18 cellular contexts compared by ENCODE assay signal in the genomic region with DNA sequence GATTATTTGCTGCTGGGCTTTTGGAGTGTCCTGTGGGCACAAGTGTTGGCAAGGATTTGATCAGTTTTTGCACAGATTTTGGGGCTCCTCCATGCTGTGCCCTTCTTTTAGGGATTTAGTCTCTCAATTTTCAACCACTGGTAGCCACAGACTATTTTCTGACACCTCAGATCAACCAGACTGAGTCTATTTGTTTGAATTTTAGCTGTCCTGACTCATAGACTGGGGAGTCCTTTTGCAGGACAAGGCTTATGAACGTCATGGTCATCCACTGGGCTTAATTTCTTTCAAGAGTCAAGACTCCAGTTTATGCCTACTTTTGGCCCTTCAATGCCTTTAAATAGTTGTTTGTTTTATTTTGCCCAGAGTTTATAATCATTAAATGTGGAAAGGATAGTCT. TPM values are rescaled to one million over a fixed set of nuclear protein-coding genes. Genes with fewer than 3 reads are reported as not detected.
DNase-seq lines count a peak whose midpoint lies in the region; ATAC-seq, FAIRE-seq and TF ChIP-seq lines count a peak whose summit lies in the region.
"Had no signal": no experiment of that assay in that cellular context is flagged by ENCODE, and none has a peak within 500 bp of the region (broad histone marks: within the 10 kb centered on the region; RNA-seq: fewer than 3 reads in every experiment).

No MANE protein-coding gene starts in this region.

- H3K4me3 ChIP-seq in CD4-positive, CD25-positive, alpha-beta regulatory T cell (ENCODE audit: low read depth, low read length), result peak overlapping the region; percentile 80
- H3K4me3 ChIP-seq in OCI-LY3 (ENCODE audit: low read length) (peak overlapping the region; percentile 68), left ventricle myocardium inferior (no peak overlapping the region)

- intact Hi-C loops in left ventricle myocardium inferior (cut with micrococcal nuclease), result no loop called here

- peak overlapping the region; percentile 93 for H3K4me2 ChIP-seq in OCI-LY3 (ENCODE audit: low read length)

- peak overlapping the region; percentile 72 for H3K9ac ChIP-seq in OCI-LY3 (ENCODE audit: low read length)

- no peaks in the 10 kb centered on the region for H3K27me3 Mint-ChIP-seq in CD4-positive, CD25-positive, alpha-beta regulatory T cell
- no peaks in the 10 kb centered on the region for H3K27me3 Mint-ChIP-seq in activated T-cell treated with anti-CD3 and anti-CD28 coated beads, Interleukin-2, amount 50 U/mL, for 4 hours (ENCODE audit: low read depth)
- H3K27me3 Mint-ChIP-seq: B cell; CD4-positive, alpha-beta memory T cell had no signal

- H3K27ac Mint-ChIP-seq in CD4-positive, CD25-positive, alpha-beta regulatory T cell, result peak overlapping the region in 1 of 3 donors; percentile 53
- H3K27ac Mint-ChIP-seq: B cell had no signal

- H2AFZ ChIP-seq in OCI-LY3 (ENCODE audit: low read depth, low read length), result no peak overlapping the region

- no peak for TF ChIP-seq CTCF in OCI-LY3 (IDR thresholded peaks at IDR 0.05; ENCODE audit: low read depth, low read length)
- no peak for TF ChIP-seq CTCF in foreskin keratinocyte (conservative IDR thresholded peaks at IDR 0.05)
- TF ChIP-seq CTCF in left ventricle myocardium inferior (IDR thresholded peaks at IDR 0.05; ENCODE audit: borderline replicate concordance), result no peak

- H3K27me3 ChIP-seq in CD4-positive, CD25-positive, alpha-beta regulatory T cell (ENCODE audit: control insufficient read depth, insufficient read depth, low read length), result no peaks in the 10 kb centered on the region
- H3K27me3 ChIP-seq in OCI-LY3 (ENCODE audit: low read depth, low read length) (no peaks in the 10 kb centered on the region), foreskin keratinocyte (no peaks in the 10 kb centered on the region), left ventricle myocardium inferior (ENCODE audit: low read depth) (no peaks in the 10 kb centered on the region)

- H3K27ac ChIP-seq in CD4-positive, CD25-positive, alpha-beta regulatory T cell (ENCODE audit: insufficient read depth, low read length, poor library complexity, severe bottlenecking), result no peak overlapping the region
- peak overlapping the region; percentile 94 for H3K27ac ChIP-seq in OCI-LY3 (ENCODE audit: low read length)
- H3K27ac ChIP-seq in foreskin keratinocyte, result peak overlapping the region; percentile 79
- H3K27ac ChIP-seq in left ventricle myocardium inferior (replicated peaks), result no peak overlapping the region

- peak; percentile 26 for FAIRE-seq in GM18507 (lab: Jason Lieb, UNC)
- FAIRE-seq: H1 had no signal

- peaks cover 26% of the 10 kb centered on the region for H3K4me1 ChIP-seq in CD4-positive, CD25-positive, alpha-beta regulatory T cell (ENCODE audit: control insufficient read depth, insufficient read depth, low read length, poor library complexity, severe bottlenecking)
- H3K4me1 ChIP-seq in OCI-LY3 (ENCODE audit: low read length) (peaks cover 37% of the 10 kb centered on the region), foreskin keratinocyte (peaks cover 13% of the 10 kb centered on the region), left ventricle myocardium inferior (peaks cover 6% of the 10 kb centered on the region)

- H3K79me2 ChIP-seq in OCI-LY3 (ENCODE audit: low read length), result peaks cover 10% of the 10 kb centered on the region

- ATAC-seq in CD4-positive, CD25-positive, alpha-beta regulatory T cell (ENCODE audit: low read depth in 2 of 2), result no peak
- ATAC-seq in foreskin keratinocyte (no peak), HG03520 (IDR thresholded peaks at IDR 0.05; ENCODE audit: unreplicated experiment) (no peak)
- ATAC-seq in activated T-cell treated with anti-CD3 and anti-CD28 coated beads, Interleukin-2, amount 50 U/mL, for 4 hours, result no peak

- H3K9me3 Mint-ChIP-seq in CD4-positive, CD25-positive, alpha-beta regulatory T cell, result no peaks in the 10 kb centered on the region
- H3K9me3 Mint-ChIP-seq in activated T-cell treated with anti-CD3 and anti-CD28 coated beads, Interleukin-2, amount 50 U/mL, for 4 hours, result no peaks in the 10 kb centered on the region
- H3K9me3 Mint-ChIP-seq: CD4-positive, alpha-beta memory T cell; HFFc6 had no signal

- no peaks in the 10 kb centered on the region for H4K20me1 ChIP-seq in OCI-LY3 (ENCODE audit: insufficient read depth, low read length)

- H3K36me3 ChIP-seq in CD4-positive, CD25-positive, alpha-beta regulatory T cell (ENCODE audit: control insufficient read depth, insufficient read depth, low read length), result peaks cover 3% of the 10 kb centered on the region
- no peaks in the 10 kb centered on the region for H3K36me3 ChIP-seq in OCI-LY3 (replicated peaks; ENCODE audit: low read depth, low read length)
- H3K36me3 ChIP-seq in left ventricle myocardium inferior, result no peaks in the 10 kb centered on the region

- H3K36me3 Mint-ChIP-seq in CD4-positive, CD25-positive, alpha-beta regulatory T cell, result peaks cover 11% of the 10 kb centered on the region
- H3K36me3 Mint-ChIP-seq in activated T-cell treated with anti-CD3 and anti-CD28 coated beads, Interleukin-2, amount 50 U/mL, for 4 hours (ENCODE audit: insufficient read depth), result peaks cover 8% of the 10 kb centered on the region

- peaks cover 0 to 13% (median 5%) of the 10 kb centered on the region in 4 donors for H3K4me1 Mint-ChIP-seq in CD4-positive, CD25-positive, alpha-beta regulatory T cell
- peaks cover 15% of the 10 kb centered on the region for H3K4me1 Mint-ChIP-seq in activated T-cell treated with anti-CD3 and anti-CD28 coated beads, Interleukin-2, amount 50 U/mL, for 4 hours (ENCODE audit: low read depth)

- DNase-seq in CD4-positive, CD25-positive, alpha-beta regulatory T cell, result no peak
- DNase-seq in GM18507 (ENCODE audit: extremely low spot score, insufficient read length, low read depth) (no peak), foreskin keratinocyte (no peak), NOMO-1 treated with dmso at 0.1 percent for 144 hours (lab: John Stamatoyannopoulos, UW; ENCODE audit: unreplicated experiment) (no peak), left ventricle myocardium inferior (no peak)
- no peak for DNase-seq in activated T-cell treated with anti-CD3 and anti-CD28 coated beads, Interleukin-2, amount 50 U/mL, for 4 hours
- DNase-seq: Calu3; CD4-positive, alpha-beta memory T cell; DMS79; HFFc6; NCI-H1436 treated with DMSO at 0.1 percent for 48 hours; NCI-H2029 treated with DMSO at 0.1 percent for 48 hours; NCI-H774; Right ventricle myocardium superior had no signal

- H3K9me3 ChIP-seq in CD4-positive, CD25-positive, alpha-beta regulatory T cell (ENCODE audit: control insufficient read depth in 2 of 2, low read length in 2 of 2), result no peaks in the 10 kb centered on the region
- H3K9me3 ChIP-seq in OCI-LY3 (ENCODE audit: insufficient read depth, low read length), result no peaks in the 10 kb centered on the region
- H3K9me3 ChIP-seq in left ventricle myocardium inferior (replicated peaks), result no peaks in the 10 kb centered on the region

- H3K4me3 Mint-ChIP-seq in CD4-positive, CD25-positive, alpha-beta regulatory T cell, result no peak overlapping the region
- H3K4me3 Mint-ChIP-seq in activated T-cell treated with anti-CD3 and anti-CD28 coated beads, Interleukin-2, amount 50 U/mL, for 4 hours, result no peak overlapping the region
- H3K4me3 Mint-ChIP-seq: B cell, HFFc6 had no signal

RNA-seq across cellular contexts. Expression of gene BCKDHB, which starts 59.3 kb away (rescaled TPM):
- total RNA-seq in CD4-positive, CD25-positive, alpha-beta regulatory T cell, result 15.2 TPM
- 10 to 100 TPM; 17.4 to 28.7 (median 25.5) TPM for polyA plus RNA-seq in CD4-positive, CD25-positive, alpha-beta regulatory T cell
- total RNA-seq in foreskin keratinocyte (8.0 and 9.1 TPM in 2 replicates), left ventricle myocardium inferior (37.2 TPM)
- 5.6 and 5.7 TPM in 2 replicates for polyA plus RNA-seq in foreskin keratinocyte
- 1 to 10 TPM; 7.0 to 9.3 (median 8.0) TPM for total RNA-seq in activated T-cell treated with anti-CD3 and anti-CD28 coated beads, Interleukin-2, amount 50 U/mL, for 4 hours

Comparison
In these comparisons a context has a peak if more than half of its experiments do, and no peak if none do; other contexts are left out.
1. H3K27ac ChIP-seq: peak in OCI-LY3 (single experiment) and foreskin keratinocyte (single experiment); none in CD4-positive, CD25-positive, alpha-beta regulatory T cell (single experiment) and left ventricle myocardium inferior (single experiment).